Comparison of ENCODE assay signal across 19 cellular contexts in genomic region chr11:46183819-46184218, GRCh38.
A peak's percentile ranks its signal among the peaks of the same experiment; 100 is the strongest.
DNase-seq lines count a peak whose midpoint lies in the region; ATAC-seq and TF ChIP-seq lines count a peak whose summit lies in the region.
"Had no signal": no experiment of that assay in that cellular context is flagged by ENCODE, and none has a peak within 500 bp of the region (broad histone marks: within the 10 kb centered on the region; RNA-seq: fewer than 3 reads in every experiment).

No MANE protein-coding gene starts in this region.

- no peaks in the 10 kb centered on the region for H3K79me2 ChIP-seq in PC-9 (ENCODE audit: low read depth)

- TF ChIP-seq CTCF in PC-9 (conservative IDR thresholded peaks at IDR 0.05), result no peak
- TF ChIP-seq CTCF in heart left ventricle (IDR thresholded peaks at IDR 0.05), result no peak

- H3K4me3 ChIP-seq in PC-9, result no peak overlapping the region
- no peak overlapping the region for H3K4me3 ChIP-seq in heart left ventricle
- H3K4me3 ChIP-seq: lung, spleen, thyroid gland had no signal

- TF ChIP-seq POLR2A in heart left ventricle (IDR thresholded peaks at IDR 0.05), result no peak

- H3F3A ChIP-seq in PC-9 (ENCODE audit: insufficient read depth, low read depth), result peaks cover 22% of the 10 kb centered on the region

- no peaks in the 10 kb centered on the region for H4K20me1 ChIP-seq in PC-9 (ENCODE audit: insufficient read depth)

- intact Hi-C loops in PC-9 (cut with micrococcal nuclease; ENCODE audit: unreplicated experiment) (no loop called here), heart left ventricle (cut with DNase I) (no loop called here)

- WGBS in heart left ventricle, 4 donors, result 87 to 96% (median 89%) methylated on average over 4 of the region's 4 CpGs

- H3K4me1 Mint-ChIP-seq in stimulated activated naive B cell treated with anti-CD40 and anti-IgM and Interleukin-4, amounts not matched to agents 10 μg/mL and 1 μg/mL and 100 μg/mL, for 72 hours, result no peaks in the 10 kb centered on the region
- H3K4me1 Mint-ChIP-seq: activated naive CD8-positive, alpha-beta T cell treated with anti-CD3 and anti-CD28 coated beads, Interleukin-2, amount 50 U/mL, for 24 hours; WTC11 had no signal

- H3K9me3 ChIP-seq in PC-9 (ENCODE audit: insufficient read depth, low read depth) (no peaks in the 10 kb centered on the region), heart left ventricle (peaks cover 0 to 6% (median 0%) of the 10 kb centered on the region in 12 donors)
- H3K9me3 ChIP-seq: spleen, thyroid gland had no signal

- H3K4me1 ChIP-seq in PC-9 (replicated peaks; ENCODE audit: insufficient read depth), result peaks cover 39% of the 10 kb centered on the region
- no peaks in the 10 kb centered on the region for H3K4me1 ChIP-seq in heart left ventricle
- H3K4me1 ChIP-seq: spleen, thyroid gland had no signal

- CTCF ChIA-PET in PC-9 (lab: Charles Lee), result no interaction called here

- DNase-seq in EL (peak; percentile 57), PC-9 (peak; percentile 23 to 94), dedifferentiated amniotic fluid mesenchymal stem cell (ENCODE audit: extremely low spot score) (peak; percentile 21), non-pigmented ciliary epithelial cell (ENCODE audit: low read depth) (peak; percentile 63), NAMALWA (ENCODE audit: low spot score) (no peak), heart left ventricle (no peak)
- no peak for DNase-seq in stimulated activated naive B cell treated with anti-CD40 and anti-IgM and Interleukin-4, amounts not matched to agents 10 μg/mL and 1 μg/mL and 100 μg/mL, for 72 hours
- DNase-seq: activated CD8-positive, alpha-beta T cell treated with anti-CD3 and anti-CD28 coated beads for 36 hours; activated naive CD8-positive, alpha-beta T cell treated with anti-CD3 and anti-CD28 coated beads, Interleukin-2, amount 50 U/mL, for 24 hours; cerebellar nuclear complex; NCI-H226; SHP77; spleen; thyroid gland had no signal

- H3K9me2 ChIP-seq in PC-9 (ENCODE audit: insufficient read depth), result no peaks in the 10 kb centered on the region

- ATAC-seq in stimulated activated naive B cell treated with anti-CD40 and anti-IgM and Interleukin-4, amounts not matched to agents 10 μg/mL and 1 μg/mL and 100 μg/mL, for 72 hours (replicated peaks), result no peak
- no peak for ATAC-seq in GM18502 (IDR thresholded peaks at IDR 0.05; ENCODE audit: poor library complexity, unreplicated experiment)
- no peak for ATAC-seq in heart left ventricle
- ATAC-seq: activated CD8-positive, alpha-beta T cell treated with anti-CD3 and anti-CD28 coated beads for 36 hours; activated naive CD8-positive, alpha-beta T cell treated with anti-CD3 and anti-CD28 coated beads, Interleukin-2, amount 50 U/mL, for 24 hours; WTC11 had no signal

- no peaks in the 10 kb centered on the region for H3K36me3 ChIP-seq in PC-9 (ENCODE audit: low read depth)
- H3K36me3 ChIP-seq in heart left ventricle, result no peaks in the 10 kb centered on the region
- H3K36me3 ChIP-seq: spleen, thyroid gland had no signal

- no peak overlapping the region for H2AFZ ChIP-seq in PC-9

- peak overlapping the region; percentile 24 for H3K27ac ChIP-seq in PC-9
- H3K27ac ChIP-seq in heart left ventricle, result no peak overlapping the region
- H3K27ac ChIP-seq: spleen, thyroid gland had no signal

- H3K27me3 Mint-ChIP-seq in stimulated activated naive B cell treated with anti-CD40 and anti-IgM and Interleukin-4, amounts not matched to agents 10 μg/mL and 1 μg/mL and 100 μg/mL, for 72 hours, result peaks cover 33 to 58% of the 10 kb centered on the region in 2 donors

- H3K4me3 Mint-ChIP-seq in stimulated activated naive B cell treated with anti-CD40 and anti-IgM and Interleukin-4, amounts not matched to agents 10 μg/mL and 1 μg/mL and 100 μg/mL, for 72 hours, result no peak overlapping the region
- H3K4me3 Mint-ChIP-seq: activated CD8-positive, alpha-beta T cell treated with anti-CD3 and anti-CD28 coated beads for 36 hours; activated naive CD8-positive, alpha-beta T cell treated with anti-CD3 and anti-CD28 coated beads, Interleukin-2, amount 50 U/mL, for 24 hours; activated T-helper 1 cell treated with anti-CD3 and anti-CD28 coated beads, Interleukin-12 subunit alpha, Interleukin-12 subunit beta, Interleukin-2, Interleukin-4 antibody, amounts not matched to agents 30 ng/mL and 10 ng/mL and 1 ng/mL, durations not matched to agents 14 hours and 24 hours and 36 hours; T-helper 1 cell treated with Interleukin-12 subunit alpha and Interleukin-12 subunit beta and Interleukin-4 antibody, amounts not matched to agents 30 μg/mL and 1 μg/mL, for 36 hours; WTC11 had no signal

- no peaks in the 10 kb centered on the region for H3K36me3 Mint-ChIP-seq in stimulated activated naive B cell treated with anti-CD40 and anti-IgM and Interleukin-4, amounts not matched to agents 10 μg/mL and 1 μg/mL and 100 μg/mL, for 72 hours
- H3K36me3 Mint-ChIP-seq: WTC11 had no signal

- H3K27ac Mint-ChIP-seq in stimulated activated naive B cell treated with anti-CD40 and anti-IgM and Interleukin-4, amounts not matched to agents 10 μg/mL and 1 μg/mL and 100 μg/mL, for 72 hours, result no peak overlapping the region
- H3K27ac Mint-ChIP-seq: activated CD8-positive, alpha-beta T cell treated with anti-CD3 and anti-CD28 coated beads for 36 hours; activated naive CD8-positive, alpha-beta T cell treated with anti-CD3 and anti-CD28 coated beads, Interleukin-2, amount 50 U/mL, for 24 hours; activated T-helper 1 cell treated with anti-CD3 and anti-CD28 coated beads, Interleukin-12 subunit alpha, Interleukin-12 subunit beta, Interleukin-2, Interleukin-4 antibody, amounts not matched to agents 30 ng/mL and 10 ng/mL and 1 ng/mL, durations not matched to agents 14 hours and 24 hours and 36 hours; T-helper 1 cell treated with Interleukin-12 subunit alpha and Interleukin-12 subunit beta and Interleukin-4 antibody, amounts not matched to agents 30 μg/mL and 1 μg/mL, for 36 hours; WTC11 had no signal

- BruUV-seq in PC-9 (replicated peaks; lab: Mats Ljungman, UMichigan), result no TSS peak

- H3K27me3 ChIP-seq in PC-9 (ENCODE audit: insufficient read depth, low read depth), result no peaks in the 10 kb centered on the region
- H3K27me3 ChIP-seq in heart left ventricle, result peaks cover 0 to 10% (median 0%) of the 10 kb centered on the region in 9 donors
- H3K27me3 ChIP-seq: thyroid gland had no signal

- POLR2A ChIA-PET in PC-9 (lab: Charles Lee; ENCODE audit: unreplicated experiment), result no interaction called here

- peak overlapping the region; percentile 55 for H3K4me2 ChIP-seq in PC-9

- H3K9me3 Mint-ChIP-seq in stimulated activated naive B cell treated with anti-CD40 and anti-IgM and Interleukin-4, amounts not matched to agents 10 μg/mL and 1 μg/mL and 100 μg/mL, for 72 hours, result peaks cover 4 to 5% of the 10 kb centered on the region in 2 donors
- H3K9me3 Mint-ChIP-seq: activated CD8-positive, alpha-beta T cell treated with anti-CD3 and anti-CD28 coated beads for 36 hours; activated T-helper 1 cell treated with anti-CD3 and anti-CD28 coated beads, Interleukin-12 subunit alpha, Interleukin-12 subunit beta, Interleukin-2, Interleukin-4 antibody, amounts not matched to agents 30 ng/mL and 10 ng/mL and 1 ng/mL, durations not matched to agents 14 hours and 24 hours and 36 hours; T-helper 1 cell treated with Interleukin-12 subunit alpha and Interleukin-12 subunit beta and Interleukin-4 antibody, amounts not matched to agents 30 μg/mL and 1 μg/mL, for 36 hours had no signal

Comparison
In these comparisons a context has a peak if more than half of its experiments do, and no peak if none do; other contexts are left out.
1. DNase-seq: peak in EL (single experiment), PC-9 (2 of 2), dedifferentiated amniotic fluid mesenchymal stem cell (single experiment) and non-pigmented ciliary epithelial cell (single experiment); none in stimulated activated naive B cell treated with anti-CD40 and anti-IgM and Interleukin-4, amounts not matched to agents 10 μg/mL and 1 μg/mL and 100 μg/mL, for 72 hours (single experiment), NAMALWA (single experiment) and heart left ventricle (0 of 5).